In the genomic region with DNA sequence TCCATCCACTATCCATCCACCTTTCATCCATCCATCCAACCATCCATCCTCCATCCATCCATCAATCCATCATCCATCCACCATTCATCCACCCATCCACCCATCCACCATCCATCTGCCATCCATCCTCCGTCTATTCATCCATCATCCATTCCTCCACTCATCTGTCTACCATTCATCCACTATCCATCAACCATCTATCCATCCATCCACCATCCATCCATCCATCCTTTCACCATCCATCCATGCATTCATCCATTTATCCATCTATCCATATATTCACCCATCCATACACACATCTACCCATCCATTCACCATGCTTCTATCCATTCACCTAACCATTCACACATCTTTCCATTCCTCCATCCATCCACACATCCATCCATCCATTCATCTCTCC, we compare ENCODE assay signal across 17 cellular contexts.
"Had no signal": no experiment of that assay in that cellular context is flagged by ENCODE, and none has a peak within 500 bp of the region (broad histone marks: within the 10 kb centered on the region; RNA-seq: fewer than 3 reads in every experiment).

No MANE protein-coding gene starts in this region.

- H3K27me3 ChIP-seq: MG63 had no signal

- H3K9me3 ChIP-seq: MG63, SK-N-SH had no signal

- H3K4me2 ChIP-seq: SK-N-SH had no signal

- ATAC-seq: T-cell had no signal

- DNase-seq: KG1, MG63, NCI-H1092, NCI-H1105 treated with DMSO at 0.1 percent for 48 hours, NCI-H1417 treated with DMSO at 0.1 percent for 48 hours, NCI-H146, NCI-H1694 treated with DMSO at 0.1 percent for 48 hours, NCI-H2081, NCI-H2107, NCI-H2227 treated with DMSO at 0.1 percent for 48 hours, NCI-H524, NCI-H748 treated with DMSO at 0.1 percent for 48 hours, SHP77, SK-N-SH, SW 1271, T-cell had no signal

- H3K4me3 ChIP-seq: MG63 had no signal

- H3K36me3 ChIP-seq: MG63 had no signal

- FAIRE-seq: RCC 7860 had no signal

- H3K9ac ChIP-seq: SK-N-SH had no signal
